In the genomic region with DNA sequence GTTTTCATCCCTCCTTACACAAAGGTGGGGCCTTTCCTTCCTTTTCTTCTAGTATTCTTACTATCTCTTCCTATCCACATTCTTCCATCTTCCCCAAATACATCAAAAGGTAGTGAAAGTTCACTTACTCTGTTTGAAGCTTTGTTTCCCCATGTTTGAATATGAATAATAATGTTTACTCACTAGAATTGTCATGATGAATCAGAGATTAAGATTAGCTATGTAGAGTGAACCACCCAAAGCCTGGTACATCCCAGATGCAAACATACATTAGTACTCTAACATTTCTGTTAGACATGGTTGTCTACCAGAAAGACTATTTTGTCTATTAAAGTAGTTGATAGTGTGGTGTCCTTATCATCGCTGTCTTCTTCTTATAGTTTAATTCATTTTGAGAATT, we compare ENCODE assay signal across 25 cellular contexts.
"Had no signal": no experiment of that assay in that cellular context is flagged by ENCODE, and none has a peak within 500 bp of the region (broad histone marks: within the 10 kb centered on the region; RNA-seq: fewer than 3 reads in every experiment).

No MANE protein-coding gene starts in this region.

- H3K9me3 ChIP-seq: colonic mucosa, esophagus squamous epithelium, left lung, prostate gland, right atrium auricular region, suprapubic skin, transverse colon, upper lobe of right lung, uterus had no signal

- H2AFZ ChIP-seq: neural progenitor cell had no signal

- FAIRE-seq: frontal cortex, kidney had no signal

- H3K4me1 ChIP-seq: colonic mucosa, left lung, neural progenitor cell, prostate gland, right atrium auricular region, suprapubic skin, transverse colon, upper lobe of right lung, uterus had no signal

- H3K4me3 ChIP-seq: colonic mucosa, esophagus squamous epithelium, left lung, neural progenitor cell, prostate gland, right atrium auricular region, smooth muscle cell, suprapubic skin, transverse colon, upper lobe of right lung, uterus had no signal

- H3K36me3 ChIP-seq: colonic mucosa, esophagus squamous epithelium, left lung, neural progenitor cell, prostate gland, right atrium auricular region, suprapubic skin, transverse colon, upper lobe of right lung, uterus had no signal

- ATAC-seq: left lung; naive thymus-derived CD4-positive, alpha-beta T cell; sciatic nerve; stimulated activated naive CD8-positive, alpha-beta T cell treated with anti-CD3 and anti-CD28 coated beads, Interleukin-15, amount 100 ng/mL, for 72 hours; upper lobe of right lung had no signal

- H3K4me2 ChIP-seq: neural progenitor cell, smooth muscle cell had no signal

- H3K27me3 ChIP-seq: colonic mucosa, esophagus squamous epithelium, left lung, neural progenitor cell, right atrium auricular region, suprapubic skin, transverse colon, upper lobe of right lung, uterus had no signal

- H3K27ac ChIP-seq: colonic mucosa, esophagus squamous epithelium, left lung, neural progenitor cell, prostate gland, right atrium auricular region, suprapubic skin, transverse colon, upper lobe of right lung, uterus had no signal

- DNase-seq: colonic mucosa; effector CD8-positive, alpha-beta T cell; endodermal cell; esophagus squamous epithelium; kidney; left lung; mesendoderm; midbrain; naive thymus-derived CD4-positive, alpha-beta T cell; stimulated activated CD4-positive, alpha-beta T cell treated with anti-CD3 and anti-CD28 coated beads, Interleukin-12 subunit alpha, Interleukin-12 subunit beta, amount 100 ng/mL, for 4 hours; stimulated activated CD4-positive, alpha-beta T cell treated with anti-CD3 and anti-CD28 coated beads, Interleukin-1b, Interleukin-23, amount 100 ng/mL, for 48 hours; stimulated activated CD4-positive, alpha-beta T cell treated with anti-CD3 and anti-CD28 coated beads, Interleukin-4, amount 100 ng/mL, for 1 hour; stimulated activated CD8-positive, alpha-beta memory T cell treated with anti-CD3 and anti-CD28 coated beads, Interleukin-4, amount 100 ng/mL, for 48 hours; stimulated activated naive CD4-positive, alpha-beta T cell; stimulated activated naive CD8-positive, alpha-beta T cell treated with anti-CD3 and anti-CD28 coated beads, Interleukin-15, amount 100 ng/mL, for 72 hours; transverse colon; upper lobe of right lung; uterus had no signal
